Comparison of ENCODE assay signal across 30 cellular contexts in the genomic region with DNA sequence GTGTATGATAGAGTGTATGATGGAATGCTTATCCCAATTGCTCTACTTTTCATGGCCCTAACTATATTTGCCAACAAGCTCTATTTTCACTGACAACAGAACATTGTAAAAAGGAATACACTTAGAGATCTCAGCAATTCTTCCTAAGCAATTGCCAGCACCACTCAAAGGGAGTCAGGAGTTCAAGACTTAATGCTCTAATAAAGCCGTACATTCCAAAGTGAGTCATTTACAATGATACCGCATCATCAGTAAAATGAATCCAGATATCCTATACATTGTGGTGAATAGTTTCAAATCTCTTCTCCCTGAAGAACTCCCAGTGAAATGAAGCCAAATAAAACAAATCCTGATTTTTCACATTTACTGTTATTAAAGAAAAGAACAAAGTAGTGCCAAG.
DNase-seq lines count a peak whose midpoint lies in the region; ATAC-seq and TF ChIP-seq lines count a peak whose summit lies in the region.
"Had no signal": no experiment of that assay in that cellular context is flagged by ENCODE, and none has a peak within 500 bp of the region (broad histone marks: within the 10 kb centered on the region; RNA-seq: fewer than 3 reads in every experiment).

No MANE protein-coding gene starts in this region.

- H3K9ac ChIP-seq in mammary epithelial cell (ENCODE audit: insufficient read depth, low read length): no peak overlapping the region
- H3K9ac ChIP-seq in smooth muscle cell (ENCODE audit: low read depth): no peak overlapping the region

- H3K27me3 ChIP-seq in BJ (ENCODE audit: control insufficient read depth, insufficient read depth, low read length) (no peaks in the 10 kb centered on the region), mammary epithelial cell (ENCODE audit: insufficient read depth, low read length) (no peaks in the 10 kb centered on the region), smooth muscle cell (ENCODE audit: low read depth) (no peaks in the 10 kb centered on the region)
- H3K27me3 ChIP-seq: brain microvascular endothelial cell, neutrophil had no signal

- H3K36me3 ChIP-seq in BJ (ENCODE audit: control insufficient read depth, insufficient read depth, low read length) (no peaks in the 10 kb centered on the region), mammary epithelial cell (ENCODE audit: insufficient read depth, low read length) (no peaks in the 10 kb centered on the region), smooth muscle cell (ENCODE audit: low read depth) (no peaks in the 10 kb centered on the region)
- H3K36me3 ChIP-seq: brain microvascular endothelial cell, neutrophil had no signal

- H3K4me1 ChIP-seq in mammary epithelial cell (ENCODE audit: insufficient read depth, low read length) (no peaks in the 10 kb centered on the region), smooth muscle cell (ENCODE audit: low read depth) (no peaks in the 10 kb centered on the region)

- BruUV-seq in mammary epithelial cell (replicated peaks; lab: Mats Ljungman, UMichigan): no TSS peak

- no peak for TF ChIP-seq CTCF in BJ (IDR thresholded peaks at IDR 0.05; ENCODE audit: insufficient read depth, low read depth, low read length)
- no peak for TF ChIP-seq CTCF in cardiac fibroblast (IDR thresholded peaks at IDR 0.05; ENCODE audit: low read depth, low read length)
- no peak for TF ChIP-seq CTCF in mammary epithelial cell (conservative IDR thresholded peaks at IDR 0.05 in 1 of 2, IDR thresholded peaks at IDR 0.05 in 1 of 2; ENCODE audit: extremely low read depth in 1 of 2, insufficient read depth in 1 of 2, low read depth in 1 of 2, low read length in 2 of 2)
- TF ChIP-seq CTCF in smooth muscle cell (IDR thresholded peaks at IDR 0.05; ENCODE audit: borderline replicate concordance, insufficient read depth, poor library complexity, severe bottlenecking): no peak

- intact Hi-C loops in mammary epithelial cell (cut with micrococcal nuclease): no loop called here

- CTCF ChIA-PET in BJ (lab: Yijun Ruan, JAX) (interaction anchor here (0.6 kb wide), 1 partner anchor 1069 kb away, joined by 3 read pairs; no protein-coding TSS in a partner anchor), mammary epithelial cell (lab: Charles Lee; ENCODE audit: low non-redundant PET) (no interaction called here)

- DNase-seq in BJ (ENCODE audit: low read depth): peak; percentile 9
- peak; percentile 52 for DNase-seq in NCI-H226
- DNase-seq in cardiac fibroblast (ENCODE audit: low read depth in 2 of 2): peak; percentile 21 to 24
- DNase-seq in hepatic stellate cell (ENCODE audit: low spot score): peak; percentile 2
- DNase-seq in mammary epithelial cell: no peak
- no peak for DNase-seq in smooth muscle cell (lab: John Stamatoyannopoulos, UW; ENCODE audit: unreplicated experiment)
- DNase-seq in DMS 273 (lab: John Stamatoyannopoulos, UW; ENCODE audit: unreplicated experiment): no peak
- DNase-seq: activated CD4-positive, alpha-beta T cell treated with anti-CD3 and anti-CD28 coated beads for 36 hours; activated naive CD8-positive, alpha-beta T cell treated with anti-CD3 and anti-CD28 coated beads, Interleukin-2, amount 50 U/mL, for 24 hours; activated T-cell treated with anti-CD3 and anti-CD28 coated beads, Interleukin-2, amount 50 U/mL, for 4 hours; AML-193; brain microvascular endothelial cell; CD4-positive, alpha-beta memory T cell; DMS 273 treated with DMSO at 0.1 percent for 48 hours; effector CD4-positive, alpha-beta T cell; H9; hypothalamus; immature natural killer cell; KG1; naive B cell; NCI-H1417 treated with DMSO at 0.1 percent for 48 hours; NCI-H2081; NCI-H2227 treated with DMSO at 0.1 percent for 48 hours; RPMI8226; trophoblast cell had no signal

- H4K20me1 ChIP-seq in mammary epithelial cell (ENCODE audit: insufficient read depth, low read length) (no peaks in the 10 kb centered on the region), smooth muscle cell (ENCODE audit: low read depth) (no peaks in the 10 kb centered on the region)

- no peaks in the 10 kb centered on the region for H3K9me3 ChIP-seq in mammary epithelial cell (replicated peaks; ENCODE audit: insufficient read depth, low read length)
- H3K9me3 ChIP-seq in smooth muscle cell (replicated peaks; ENCODE audit: low read depth): no peaks in the 10 kb centered on the region
- H3K9me3 ChIP-seq: neutrophil had no signal

- WGBS in mammary epithelial cell (ENCODE audit: low coverage, missing lambda C conversion rate): 87% methylated on average over 2 of the region's 2 CpGs
- 90% methylated on average over 2 of the region's 2 CpGs for WGBS in smooth muscle cell (ENCODE audit: low lambda C conversion rate)

- POLR2A ChIA-PET in BJ (lab: Charles Lee): no interaction called here

- H3K4me3 ChIP-seq in BJ (ENCODE audit: low read depth, low read length) (no peak overlapping the region), cardiac fibroblast (replicated peaks in 1 of 2; ENCODE audit: low read depth in 2 of 2, low read length in 2 of 2) (no peak overlapping the region), mammary epithelial cell (replicated peaks in 1 of 3; ENCODE audit: insufficient read depth in 1 of 3, low read depth in 2 of 3, low read length in 3 of 3) (no peak overlapping the region), smooth muscle cell (no peak overlapping the region)
- H3K4me3 ChIP-seq: SK-N-MC, skin epidermis had no signal

- H2AFZ ChIP-seq in mammary epithelial cell (ENCODE audit: low read depth, low read length) (no peak overlapping the region), smooth muscle cell (ENCODE audit: low read depth) (no peak overlapping the region)

- no peaks in the 10 kb centered on the region for H3F3A ChIP-seq in smooth muscle cell (ENCODE audit: low read depth)

- in situ Hi-C loops in mammary epithelial cell (cut with MboI; ENCODE audit: low sequenced_read_pairs in 2 of 2): no loop called here

- H3K27ac ChIP-seq in mammary epithelial cell (ENCODE audit: insufficient read depth, low read depth, low read length) (no peak overlapping the region), smooth muscle cell (ENCODE audit: low read depth) (no peak overlapping the region)
- H3K27ac ChIP-seq: brain microvascular endothelial cell, neutrophil, SK-N-MC, skin epidermis had no signal

- no peak for ATAC-seq in HG02798 (IDR thresholded peaks at IDR 0.05; ENCODE audit: poor library complexity, unreplicated experiment)
- ATAC-seq: activated CD4-positive, alpha-beta T cell treated with anti-CD3 and anti-CD28 coated beads for 36 hours; activated naive CD8-positive, alpha-beta T cell treated with anti-CD3 and anti-CD28 coated beads, Interleukin-2, amount 50 U/mL, for 24 hours; activated T-cell treated with anti-CD3 and anti-CD28 coated beads, Interleukin-2, amount 50 U/mL, for 4 hours; left lobe of liver had no signal

- dilution Hi-C loops in mammary epithelial cell (cut with HindIII; ENCODE audit: low sequenced_read_pairs): no loop called here

- H3K4me2 ChIP-seq in mammary epithelial cell (ENCODE audit: insufficient read depth, low read depth, low read length): no peak overlapping the region
- H3K4me2 ChIP-seq in smooth muscle cell: no peak overlapping the region

- no peaks in the 10 kb centered on the region for H3K79me2 ChIP-seq in mammary epithelial cell (ENCODE audit: insufficient read depth, low read length)
- H3K79me2 ChIP-seq in smooth muscle cell (ENCODE audit: low read depth): no peaks in the 10 kb centered on the region

Comparison
In these comparisons a context has a peak if more than half of its experiments do, and no peak if none do; other contexts are left out.
1. DNase-seq: peak in BJ (single experiment), NCI-H226 (single experiment), cardiac fibroblast (2 of 2) and hepatic stellate cell (single experiment); none in mammary epithelial cell (single experiment), smooth muscle cell (single experiment) and DMS 273 (single experiment).